In the genomic region with DNA sequence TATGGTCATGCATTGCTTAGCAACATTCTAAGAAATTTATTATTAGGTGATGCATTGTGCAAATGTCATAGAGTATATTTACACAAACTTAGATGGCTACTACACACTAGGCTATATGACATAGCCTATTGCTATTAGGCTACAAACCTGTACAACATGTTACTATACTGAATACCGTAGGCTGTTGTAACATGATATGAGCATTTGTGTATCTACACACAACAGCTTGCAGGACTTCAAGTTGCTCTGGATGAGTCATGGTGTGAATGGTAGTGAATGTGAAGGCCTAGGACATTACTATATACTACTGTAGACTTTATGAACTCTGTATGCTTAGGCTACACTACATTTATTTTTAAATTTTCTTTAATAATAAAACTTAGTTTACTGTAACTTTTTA, we compare ENCODE assay signal across 2 cellular contexts.
TF ChIP-seq lines count a peak whose summit lies in the region.

No MANE protein-coding gene starts in this region.

TF ChIP-seq in HCT116, 20 proteins besides CTCF, POLR2A, EP300 and RAD21 (continued from another document):
- TF ChIP-seq, protein P1, sequence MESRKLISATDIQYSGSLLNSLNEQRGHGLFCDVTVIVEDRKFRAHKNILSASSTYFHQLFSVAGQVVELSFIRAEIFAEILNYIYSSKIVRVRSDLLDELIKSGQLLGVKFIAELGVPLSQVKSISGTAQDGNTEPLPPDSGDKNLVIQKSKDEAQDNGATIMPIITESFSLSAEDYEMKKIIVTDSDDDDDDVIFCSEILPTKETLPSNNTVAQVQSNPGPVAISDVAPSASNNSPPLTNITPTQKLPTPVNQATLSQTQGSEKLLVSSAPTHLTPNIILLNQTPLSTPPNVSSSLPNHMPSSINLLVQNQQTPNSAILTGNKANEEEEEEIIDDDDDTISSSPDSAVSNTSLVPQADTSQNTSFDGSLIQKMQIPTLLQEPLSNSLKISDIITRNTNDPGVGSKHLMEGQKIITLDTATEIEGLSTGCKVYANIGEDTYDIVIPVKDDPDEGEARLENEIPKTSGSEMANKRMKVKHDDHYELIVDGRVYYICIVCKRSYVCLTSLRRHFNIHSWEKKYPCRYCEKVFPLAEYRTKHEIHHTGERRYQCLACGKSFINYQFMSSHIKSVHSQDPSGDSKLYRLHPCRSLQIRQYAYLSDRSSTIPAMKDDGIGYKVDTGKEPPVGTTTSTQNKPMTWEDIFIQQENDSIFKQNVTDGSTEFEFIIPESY (IDR thresholded peaks at IDR 0.05; ENCODE audit: extremely low read depth, insufficient replicate concordance, low read length) = no peak

TF ChIP-seq in SK-N-SH treated with all-trans-retinoic acid at 6 μM for 48 hours, 23 proteins besides CTCF, POLR2A, EP300 and RAD21 (continued from another document):
- TF ChIP-seq, protein P2, sequence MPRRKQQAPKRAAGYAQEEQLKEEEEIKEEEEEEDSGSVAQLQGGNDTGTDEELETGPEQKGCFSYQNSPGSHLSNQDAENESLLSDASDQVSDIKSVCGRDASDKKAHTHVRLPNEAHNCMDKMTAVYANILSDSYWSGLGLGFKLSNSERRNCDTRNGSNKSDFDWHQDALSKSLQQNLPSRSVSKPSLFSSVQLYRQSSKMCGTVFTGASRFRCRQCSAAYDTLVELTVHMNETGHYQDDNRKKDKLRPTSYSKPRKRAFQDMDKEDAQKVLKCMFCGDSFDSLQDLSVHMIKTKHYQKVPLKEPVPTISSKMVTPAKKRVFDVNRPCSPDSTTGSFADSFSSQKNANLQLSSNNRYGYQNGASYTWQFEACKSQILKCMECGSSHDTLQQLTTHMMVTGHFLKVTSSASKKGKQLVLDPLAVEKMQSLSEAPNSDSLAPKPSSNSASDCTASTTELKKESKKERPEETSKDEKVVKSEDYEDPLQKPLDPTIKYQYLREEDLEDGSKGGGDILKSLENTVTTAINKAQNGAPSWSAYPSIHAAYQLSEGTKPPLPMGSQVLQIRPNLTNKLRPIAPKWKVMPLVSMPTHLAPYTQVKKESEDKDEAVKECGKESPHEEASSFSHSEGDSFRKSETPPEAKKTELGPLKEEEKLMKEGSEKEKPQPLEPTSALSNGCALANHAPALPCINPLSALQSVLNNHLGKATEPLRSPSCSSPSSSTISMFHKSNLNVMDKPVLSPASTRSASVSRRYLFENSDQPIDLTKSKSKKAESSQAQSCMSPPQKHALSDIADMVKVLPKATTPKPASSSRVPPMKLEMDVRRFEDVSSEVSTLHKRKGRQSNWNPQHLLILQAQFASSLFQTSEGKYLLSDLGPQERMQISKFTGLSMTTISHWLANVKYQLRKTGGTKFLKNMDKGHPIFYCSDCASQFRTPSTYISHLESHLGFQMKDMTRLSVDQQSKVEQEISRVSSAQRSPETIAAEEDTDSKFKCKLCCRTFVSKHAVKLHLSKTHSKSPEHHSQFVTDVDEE (CRISPR knock-in tag; IDR thresholded peaks at IDR 0.05) = no peak
- TF ChIP-seq ZFP30 (CRISPR knock-in tag; IDR thresholded peaks at IDR 0.05) (no peak), PPARA (CRISPR knock-in tag; IDR thresholded peaks at IDR 0.05; ENCODE audit: borderline replicate concordance) (no peak), ARNTL (CRISPR knock-in tag; IDR thresholded peaks at IDR 0.05; ENCODE audit: borderline replicate concordance, low read depth) (no peak), ZNF565 (CRISPR knock-in tag; conservative IDR thresholded peaks at IDR 0.05; ENCODE audit: low read depth) (no peak), ISL1 (CRISPR knock-in tag; IDR thresholded peaks at IDR 0.05) (no peak)
- TF ChIP-seq, protein P3, sequence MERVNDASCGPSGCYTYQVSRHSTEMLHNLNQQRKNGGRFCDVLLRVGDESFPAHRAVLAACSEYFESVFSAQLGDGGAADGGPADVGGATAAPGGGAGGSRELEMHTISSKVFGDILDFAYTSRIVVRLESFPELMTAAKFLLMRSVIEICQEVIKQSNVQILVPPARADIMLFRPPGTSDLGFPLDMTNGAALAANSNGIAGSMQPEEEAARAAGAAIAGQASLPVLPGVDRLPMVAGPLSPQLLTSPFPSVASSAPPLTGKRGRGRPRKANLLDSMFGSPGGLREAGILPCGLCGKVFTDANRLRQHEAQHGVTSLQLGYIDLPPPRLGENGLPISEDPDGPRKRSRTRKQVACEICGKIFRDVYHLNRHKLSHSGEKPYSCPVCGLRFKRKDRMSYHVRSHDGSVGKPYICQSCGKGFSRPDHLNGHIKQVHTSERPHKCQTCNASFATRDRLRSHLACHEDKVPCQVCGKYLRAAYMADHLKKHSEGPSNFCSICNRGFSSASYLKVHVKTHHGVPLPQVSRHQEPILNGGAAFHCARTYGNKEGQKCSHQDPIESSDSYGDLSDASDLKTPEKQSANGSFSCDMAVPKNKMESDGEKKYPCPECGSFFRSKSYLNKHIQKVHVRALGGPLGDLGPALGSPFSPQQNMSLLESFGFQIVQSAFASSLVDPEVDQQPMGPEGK (CRISPR knock-in tag; IDR thresholded peaks at IDR 0.05; ENCODE audit: borderline replicate concordance) = no peak
- TF ChIP-seq, protein P4, sequence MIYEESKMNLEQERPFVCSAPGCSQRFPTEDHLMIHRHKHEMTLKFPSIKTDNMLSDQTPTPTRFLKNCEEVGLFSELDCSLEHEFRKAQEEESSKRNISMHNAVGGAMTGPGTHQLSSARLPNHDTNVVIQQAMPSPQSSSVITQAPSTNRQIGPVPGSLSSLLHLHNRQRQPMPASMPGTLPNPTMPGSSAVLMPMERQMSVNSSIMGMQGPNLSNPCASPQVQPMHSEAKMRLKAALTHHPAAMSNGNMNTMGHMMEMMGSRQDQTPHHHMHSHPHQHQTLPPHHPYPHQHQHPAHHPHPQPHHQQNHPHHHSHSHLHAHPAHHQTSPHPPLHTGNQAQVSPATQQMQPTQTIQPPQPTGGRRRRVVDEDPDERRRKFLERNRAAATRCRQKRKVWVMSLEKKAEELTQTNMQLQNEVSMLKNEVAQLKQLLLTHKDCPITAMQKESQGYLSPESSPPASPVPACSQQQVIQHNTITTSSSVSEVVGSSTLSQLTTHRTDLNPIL (CRISPR knock-in tag; IDR thresholded peaks at IDR 0.05; ENCODE audit: low read depth) = no peak
